38 cellular contexts compared by ENCODE assay signal in the genomic region with DNA sequence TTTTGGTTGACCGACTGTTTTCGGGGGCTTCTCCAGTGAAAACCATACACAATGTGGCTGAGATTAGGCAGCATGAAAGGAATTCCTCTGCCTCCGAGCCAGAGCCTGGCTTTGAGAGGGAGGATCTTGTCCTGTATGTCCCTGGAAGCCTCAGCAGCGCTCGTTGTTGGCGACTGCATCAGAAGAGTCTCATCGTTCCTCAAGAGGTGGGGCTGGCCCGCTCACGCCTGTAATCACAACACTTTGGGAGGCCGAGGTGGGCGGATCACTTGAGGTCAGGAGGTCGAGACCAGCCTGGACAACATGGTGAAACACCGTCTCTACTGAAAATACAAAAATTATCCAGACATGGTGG. TPM values are rescaled to one million over a fixed set of nuclear protein-coding genes. Genes with fewer than 3 reads are reported as not detected.
"Had no signal": no experiment of that assay in that cellular context is flagged by ENCODE, and none has a peak within 500 bp of the region (broad histone marks: within the 10 kb centered on the region; RNA-seq: fewer than 3 reads in every experiment).

No MANE protein-coding gene starts in this region.

- H3K9me3 Mint-ChIP-seq: activated CD4-positive, alpha-beta memory T cell treated with anti-CD3 and anti-CD28 coated beads for 36 hours; activated CD4-positive, alpha-beta T cell treated with anti-CD3 and anti-CD28 coated beads, Interleukin-2, amount 10 ng/mL, durations not matched to agents 24 days and 14 days; activated naive CD4-positive, alpha-beta T cell treated with anti-CD3 and anti-CD28 coated beads for 36 hours; activated naive CD4-positive, alpha-beta T cell treated with anti-CD3 and anti-CD28 coated beads, Interleukin-2, amount 50 U/mL, for 24 hours; activated naive CD8-positive, alpha-beta T cell treated with anti-CD3 and anti-CD28 coated beads for 36 hours; activated naive CD8-positive, alpha-beta T cell treated with anti-CD3 and anti-CD28 coated beads, Interleukin-2, amount 50 U/mL, for 24 hours; activated T-helper 1 cell treated with anti-CD3 and anti-CD28 coated beads, Interleukin-12 subunit alpha, Interleukin-12 subunit beta, Interleukin-2, Interleukin-4 antibody, amounts not matched to agents 30 ng/mL and 10 ng/mL and 1 ng/mL, durations not matched to agents 14 hours and 24 hours and 36 hours; activated T-helper 2 cell treated with anti-CD3 and anti-CD28 coated beads, Interferon-gamma antibody, Interleukin-2, Interleukin-4, amounts not matched to agents 10 μg/mL and 5 μg/mL and 100 μg/mL, durations not matched to agents 14 hours and 24 hours and 36 hours; endodermal cell; T-helper 2 cell treated with Interferon-gamma antibody and Interleukin-4, amounts not matched to agents 5 μg/mL and 100 μg/mL, for 36 hours had no signal

- H3K36me3 Mint-ChIP-seq: activated CD4-positive, alpha-beta memory T cell treated with anti-CD3 and anti-CD28 coated beads for 36 hours; activated CD8-positive, alpha-beta memory T cell treated with anti-CD3 and anti-CD28 coated beads, Interleukin-2, amount 10 ng/mL, durations not matched to agents 7 days and 5 days; activated naive CD4-positive, alpha-beta T cell treated with anti-CD3 and anti-CD28 coated beads, Interleukin-2, amount 50 U/mL, for 24 hours; activated naive CD8-positive, alpha-beta T cell treated with anti-CD3 and anti-CD28 coated beads for 36 hours; brain had no signal

- H3K27me3 ChIP-seq: ascending aorta, colonic mucosa had no signal

- H3K4me1 Mint-ChIP-seq: activated CD4-positive, alpha-beta T cell treated with anti-CD3 and anti-CD28 coated beads for 36 hours; activated CD4-positive, alpha-beta T cell treated with anti-CD3 and anti-CD28 coated beads, Interleukin-2, amount 10 ng/mL, durations not matched to agents 24 days and 14 days; activated CD8-positive, alpha-beta memory T cell treated with anti-CD3 and anti-CD28 coated beads, Interleukin-2, amount 10 ng/mL, durations not matched to agents 7 days and 5 days; activated naive CD4-positive, alpha-beta T cell treated with anti-CD3 and anti-CD28 coated beads, Interleukin-2, amount 50 U/mL, for 24 hours; activated naive CD8-positive, alpha-beta T cell treated with anti-CD3 and anti-CD28 coated beads for 36 hours; activated naive CD8-positive, alpha-beta T cell treated with anti-CD3 and anti-CD28 coated beads, Interleukin-2, amount 50 U/mL, for 24 hours; brain; endodermal cell; T-helper 17 cell had no signal

- H3K4me3 Mint-ChIP-seq: activated CD4-positive, alpha-beta memory T cell treated with anti-CD3 and anti-CD28 coated beads for 36 hours; activated CD4-positive, alpha-beta T cell treated with anti-CD3 and anti-CD28 coated beads for 36 hours; activated CD4-positive, alpha-beta T cell treated with anti-CD3 and anti-CD28 coated beads, Interleukin-2, amount 10 ng/mL, durations not matched to agents 24 days and 14 days; activated CD8-positive, alpha-beta memory T cell treated with anti-CD3 and anti-CD28 coated beads, Interleukin-2, amount 10 ng/mL, durations not matched to agents 7 days and 5 days; activated CD8-positive, alpha-beta T cell treated with anti-CD3 and anti-CD28 coated beads, Interleukin-2, amount 10 ng/mL, durations not matched to agents 7 days and 5 days; activated naive CD4-positive, alpha-beta T cell treated with anti-CD3 and anti-CD28 coated beads for 36 hours; activated naive CD4-positive, alpha-beta T cell treated with anti-CD3 and anti-CD28 coated beads, Interleukin-2, amount 50 U/mL, for 24 hours; activated naive CD8-positive, alpha-beta T cell treated with anti-CD3 and anti-CD28 coated beads for 36 hours; activated naive CD8-positive, alpha-beta T cell treated with anti-CD3 and anti-CD28 coated beads, Interleukin-2, amount 50 U/mL, for 24 hours; activated T-helper 1 cell treated with anti-CD3 and anti-CD28 coated beads, Interleukin-12 subunit alpha, Interleukin-12 subunit beta, Interleukin-2, Interleukin-4 antibody, amounts not matched to agents 30 ng/mL and 10 ng/mL and 1 ng/mL, durations not matched to agents 14 hours and 24 hours and 36 hours; brain; endodermal cell; T-helper 17 cell; T-helper 2 cell treated with Interferon-gamma antibody and Interleukin-4, amounts not matched to agents 5 μg/mL and 100 μg/mL, for 36 hours had no signal

- H3K36me3 ChIP-seq: adrenal gland, ascending aorta, breast epithelium, cardiac muscle cell, colonic mucosa, esophagus muscularis mucosa, gastrocnemius medialis had no signal

- H3K27ac Mint-ChIP-seq: activated CD4-positive, alpha-beta memory T cell treated with anti-CD3 and anti-CD28 coated beads for 36 hours; activated CD4-positive, alpha-beta T cell treated with anti-CD3 and anti-CD28 coated beads for 36 hours; activated CD4-positive, alpha-beta T cell treated with anti-CD3 and anti-CD28 coated beads, Interleukin-2, amount 10 ng/mL, durations not matched to agents 24 days and 14 days; activated CD8-positive, alpha-beta memory T cell treated with anti-CD3 and anti-CD28 coated beads, Interleukin-2, amount 10 ng/mL, durations not matched to agents 7 days and 5 days; activated CD8-positive, alpha-beta T cell treated with anti-CD3 and anti-CD28 coated beads, Interleukin-2, amount 10 ng/mL, durations not matched to agents 7 days and 5 days; activated naive CD4-positive, alpha-beta T cell treated with anti-CD3 and anti-CD28 coated beads for 36 hours; activated naive CD4-positive, alpha-beta T cell treated with anti-CD3 and anti-CD28 coated beads, Interleukin-2, amount 50 U/mL, for 24 hours; activated naive CD8-positive, alpha-beta T cell treated with anti-CD3 and anti-CD28 coated beads for 36 hours; activated naive CD8-positive, alpha-beta T cell treated with anti-CD3 and anti-CD28 coated beads, Interleukin-2, amount 50 U/mL, for 24 hours; activated T-helper 1 cell treated with anti-CD3 and anti-CD28 coated beads, Interleukin-12 subunit alpha, Interleukin-12 subunit beta, Interleukin-2, Interleukin-4 antibody, amounts not matched to agents 30 ng/mL and 10 ng/mL and 1 ng/mL, durations not matched to agents 14 hours and 24 hours and 36 hours; activated T-helper 2 cell treated with anti-CD3 and anti-CD28 coated beads, Interferon-gamma antibody, Interleukin-2, Interleukin-4, amounts not matched to agents 10 μg/mL and 5 μg/mL and 100 μg/mL, durations not matched to agents 14 hours and 24 hours and 36 hours; brain; endodermal cell; T-helper 17 cell; T-helper 2 cell treated with Interferon-gamma antibody and Interleukin-4, amounts not matched to agents 5 μg/mL and 100 μg/mL, for 36 hours had no signal

- H3K27ac ChIP-seq: adrenal gland, ascending aorta, breast epithelium, cardiac muscle cell, colonic mucosa, esophagus muscularis mucosa, foreskin keratinocyte, gastrocnemius medialis had no signal

- H3K4me1 ChIP-seq: adrenal gland, ascending aorta, breast epithelium, esophagus muscularis mucosa, foreskin keratinocyte, gastrocnemius medialis had no signal

- DNase-seq: activated CD4-positive, alpha-beta memory T cell treated with anti-CD3 and anti-CD28 coated beads for 36 hours; activated CD4-positive, alpha-beta T cell treated with anti-CD3 and anti-CD28 coated beads for 36 hours; activated CD4-positive, alpha-beta T cell treated with anti-CD3 and anti-CD28 coated beads, Interleukin-2, amount 10 ng/mL, durations not matched to agents 24 days and 14 days; activated CD4-positive, CD25-positive, alpha-beta regulatory T cell; activated CD4-positive, CD25-positive, alpha-beta regulatory T cell treated with anti-CD3 and anti-CD28 coated beads, Interleukin-2, amount 50 U/mL, for 72 hours; activated CD8-positive, alpha-beta memory T cell treated with anti-CD3 and anti-CD28 coated beads, Interleukin-2, amount 10 ng/mL, durations not matched to agents 7 days and 5 days; activated CD8-positive, alpha-beta memory T cell treated with anti-CD3 and anti-CD28 coated beads, Interleukin-2, amount 50 U/mL, for 4 hours; activated CD8-positive, alpha-beta T cell treated with anti-CD3 and anti-CD28 coated beads, Interleukin-2, amount 10 ng/mL, durations not matched to agents 7 days and 5 days; activated effector memory CD4-positive, alpha-beta T cell treated with anti-CD3 and anti-CD28 coated beads, Interleukin-2, amount 50 U/mL, for 16 hours; activated naive CD4-positive, alpha-beta T cell treated with anti-CD3 and anti-CD28 coated beads for 36 hours; activated naive CD8-positive, alpha-beta T cell treated with anti-CD3 and anti-CD28 coated beads for 36 hours; activated naive CD8-positive, alpha-beta T cell treated with anti-CD3 and anti-CD28 coated beads, Interleukin-2, amount 50 U/mL, for 24 hours; activated T-cell treated with anti-CD3 and anti-CD28 coated beads, Interleukin-2, amount 50 U/mL, for 1 hour; activated T-cell treated with anti-CD3 and anti-CD28 coated beads, Interleukin-2, amount 50 U/mL, for 48 hours; adrenal gland; central memory CD4-positive, alpha-beta T cell; cerebellar nuclear complex; colonic mucosa; effector memory CD4-positive, alpha-beta T cell; endodermal cell; foreskin keratinocyte; gastrocnemius medialis; glutamatergic neuron; T-helper 1 cell; T-helper 17 cell; T1000 had no signal

- H3K27me3 Mint-ChIP-seq: activated CD4-positive, alpha-beta T cell treated with anti-CD3 and anti-CD28 coated beads for 36 hours; activated naive CD4-positive, alpha-beta T cell treated with anti-CD3 and anti-CD28 coated beads, Interleukin-2, amount 50 U/mL, for 24 hours had no signal

- H3K9me3 ChIP-seq: adrenal gland, ascending aorta, breast epithelium, colonic mucosa, esophagus muscularis mucosa, gastrocnemius medialis had no signal

- H3K4me3 ChIP-seq: adrenal gland, ascending aorta, breast epithelium, cardiac muscle cell, colonic mucosa, esophagus muscularis mucosa, gastrocnemius medialis had no signal

- ATAC-seq: activated CD4-positive, alpha-beta T cell treated with anti-CD3 and anti-CD28 coated beads for 36 hours; activated CD8-positive, alpha-beta memory T cell treated with anti-CD3 and anti-CD28 coated beads, Interleukin-2, amount 10 ng/mL, durations not matched to agents 7 days and 5 days; activated CD8-positive, alpha-beta T cell treated with anti-CD3 and anti-CD28 coated beads, Interleukin-2, amount 10 ng/mL, durations not matched to agents 7 days and 5 days; activated naive CD8-positive, alpha-beta T cell treated with anti-CD3 and anti-CD28 coated beads, Interleukin-2, amount 50 U/mL, for 24 hours; foreskin keratinocyte; gastrocnemius medialis; T-helper 17 cell had no signal

RNA-seq across cellular contexts. Expression of a gene that starts 15.0 kb away (rescaled TPM):
- total RNA-seq: activated CD4-positive, alpha-beta memory T cell treated with anti-CD3 and anti-CD28 coated beads for 36 hours; activated CD4-positive, alpha-beta T cell treated with anti-CD3 and anti-CD28 coated beads for 36 hours; activated CD4-positive, alpha-beta T cell treated with anti-CD3 and anti-CD28 coated beads, Interleukin-2, amount 10 ng/mL, durations not matched to agents 24 days and 14 days; activated CD8-positive, alpha-beta memory T cell treated with anti-CD3 and anti-CD28 coated beads for 36 hours; activated CD8-positive, alpha-beta memory T cell treated with anti-CD3 and anti-CD28 coated beads, Interleukin-2, amount 10 ng/mL, durations not matched to agents 7 days and 5 days; activated CD8-positive, alpha-beta T cell treated with anti-CD3 and anti-CD28 coated beads, Interleukin-2, amount 10 ng/mL, durations not matched to agents 7 days and 5 days; activated naive CD4-positive, alpha-beta T cell treated with anti-CD3 and anti-CD28 coated beads for 36 hours; activated naive CD8-positive, alpha-beta T cell treated with anti-CD3 and anti-CD28 coated beads for 36 hours; activated T-helper 1 cell treated with anti-CD3 and anti-CD28 coated beads, Interleukin-12 subunit alpha, Interleukin-12 subunit beta, Interleukin-2, Interleukin-4 antibody, amounts not matched to agents 30 ng/mL and 10 ng/mL and 1 ng/mL, durations not matched to agents 14 hours and 24 hours and 36 hours; activated T-helper 2 cell treated with anti-CD3 and anti-CD28 coated beads, Interferon-gamma antibody, Interleukin-2, Interleukin-4, amounts not matched to agents 10 μg/mL and 5 μg/mL and 100 μg/mL, durations not matched to agents 14 hours and 24 hours and 36 hours; adrenal gland; ascending aorta; breast epithelium; cardiac muscle cell; dermis microvascular lymphatic vessel endothelial cell; endodermal cell; epithelial cell of proximal tubule; esophagus muscularis mucosa; foreskin keratinocyte; gastrocnemius medialis; T-helper 17 cell had no signal
- polyA plus RNA-seq: cardiac muscle cell had no signal

RNA-seq across cellular contexts. Expression of a gene that starts 31.2 kb away (rescaled TPM):
- total RNA-seq: activated CD4-positive, alpha-beta memory T cell treated with anti-CD3 and anti-CD28 coated beads for 36 hours; activated CD4-positive, alpha-beta T cell treated with anti-CD3 and anti-CD28 coated beads, Interleukin-2, amount 10 ng/mL, durations not matched to agents 24 days and 14 days; activated CD8-positive, alpha-beta memory T cell treated with anti-CD3 and anti-CD28 coated beads for 36 hours; activated CD8-positive, alpha-beta memory T cell treated with anti-CD3 and anti-CD28 coated beads, Interleukin-2, amount 10 ng/mL, durations not matched to agents 7 days and 5 days; activated CD8-positive, alpha-beta T cell treated with anti-CD3 and anti-CD28 coated beads, Interleukin-2, amount 10 ng/mL, durations not matched to agents 7 days and 5 days; activated T-helper 1 cell treated with anti-CD3 and anti-CD28 coated beads, Interleukin-12 subunit alpha, Interleukin-12 subunit beta, Interleukin-2, Interleukin-4 antibody, amounts not matched to agents 30 ng/mL and 10 ng/mL and 1 ng/mL, durations not matched to agents 14 hours and 24 hours and 36 hours; activated T-helper 2 cell treated with anti-CD3 and anti-CD28 coated beads, Interferon-gamma antibody, Interleukin-2, Interleukin-4, amounts not matched to agents 10 μg/mL and 5 μg/mL and 100 μg/mL, durations not matched to agents 14 hours and 24 hours and 36 hours; ascending aorta; breast epithelium; dermis microvascular lymphatic vessel endothelial cell; endodermal cell; esophagus muscularis mucosa; gastrocnemius medialis; T-helper 17 cell had no signal
- polyA plus RNA-seq: adrenal gland, cardiac muscle cell had no signal

RNA-seq across cellular contexts. Expression of a gene that starts 51.3 kb away (rescaled TPM):
- total RNA-seq: activated CD4-positive, alpha-beta memory T cell treated with anti-CD3 and anti-CD28 coated beads for 36 hours; activated CD4-positive, alpha-beta T cell treated with anti-CD3 and anti-CD28 coated beads for 36 hours; activated naive CD4-positive, alpha-beta T cell treated with anti-CD3 and anti-CD28 coated beads for 36 hours; activated naive CD8-positive, alpha-beta T cell treated with anti-CD3 and anti-CD28 coated beads for 36 hours; ascending aorta; breast epithelium; cardiac muscle cell; colonic mucosa; dermis microvascular lymphatic vessel endothelial cell; endodermal cell; epithelial cell of proximal tubule; esophagus muscularis mucosa; T-helper 17 cell had no signal
